In the genomic region with DNA sequence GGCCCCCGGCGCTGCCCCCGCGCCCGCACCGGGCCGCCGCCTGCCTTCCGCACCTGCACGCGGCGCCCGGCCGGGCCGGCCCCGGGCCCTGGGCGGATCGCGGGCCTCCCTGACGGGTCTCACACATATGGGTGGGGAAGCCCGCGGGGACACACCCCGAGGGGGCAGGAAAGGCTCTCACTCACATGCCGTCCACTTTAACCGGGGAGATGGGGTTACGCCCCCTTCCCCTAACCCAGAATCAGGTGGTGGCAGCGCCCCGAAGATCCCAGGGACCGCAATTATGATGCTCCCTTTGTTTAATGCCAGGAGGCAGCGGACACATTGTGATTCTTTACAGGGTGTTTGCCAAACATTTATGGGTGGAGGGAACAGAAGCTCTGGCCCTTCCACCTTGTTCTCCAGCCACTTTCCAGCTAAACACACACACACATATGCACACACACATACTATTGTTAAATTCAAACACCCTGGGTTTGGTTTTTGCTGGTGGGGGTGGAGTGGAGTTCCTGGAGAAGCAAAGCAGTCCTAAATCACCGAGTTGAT, we compare ENCODE assay signal across 8 cellular contexts. TPM values are rescaled to one million over a fixed set of nuclear protein-coding genes. Genes with fewer than 3 reads are reported as not detected.
A peak's percentile ranks its signal among the peaks of the same experiment; 100 is the strongest.
DNase-seq lines count a peak whose midpoint lies in the region; ATAC-seq and TF ChIP-seq lines count a peak whose summit lies in the region.

No MANE protein-coding gene starts in this region.

- H3K4me2 ChIP-seq in KMS-11 = peak overlapping the region; percentile 47

- peak overlapping the region; percentile 74; the same call in 1 of the 2 replicates for H3K9ac ChIP-seq in KMS-11

- H3K4me1 Mint-ChIP-seq in CD4-positive, CD25-positive, alpha-beta regulatory T cell = peaks cover 27 to 62% (median 46%) of the 10 kb centered on the region in 4 donors
- H3K4me1 Mint-ChIP-seq in nephron progenitor cell = peaks cover 16% of the 10 kb centered on the region

- peak overlapping the region; percentile 84 to 95 (median 91) for H3K27ac Mint-ChIP-seq in CD4-positive, CD25-positive, alpha-beta regulatory T cell
- H3K27ac Mint-ChIP-seq in nephron progenitor cell = no peak overlapping the region

- no peaks in the 10 kb centered on the region for H4K20me1 ChIP-seq in KMS-11 (ENCODE audit: insufficient read depth)

- H3K36me3 ChIP-seq in CD4-positive, CD25-positive, alpha-beta regulatory T cell (ENCODE audit: control insufficient read depth, insufficient read depth, low read length) = no peaks in the 10 kb centered on the region
- no peaks in the 10 kb centered on the region for H3K36me3 ChIP-seq in KMS-11 (ENCODE audit: insufficient read depth)

- ATAC-seq in CD4-positive, CD25-positive, alpha-beta regulatory T cell (ENCODE audit: low read depth in 2 of 2) = no peak
- ATAC-seq in HG03280 (IDR thresholded peaks at IDR 0.05; ENCODE audit: unreplicated experiment) (no peak), GM18873 (IDR thresholded peaks at IDR 0.05; ENCODE audit: low FRiP score, unreplicated experiment) (no peak)

- H3K9me3 ChIP-seq in CD4-positive, CD25-positive, alpha-beta regulatory T cell (ENCODE audit: control insufficient read depth in 2 of 2, low read length in 2 of 2) = no peaks in the 10 kb centered on the region

- peaks cover 5% of the 10 kb centered on the region; the same call in 1 of the 2 replicates for H3K79me2 ChIP-seq in KMS-11 (ENCODE audit: insufficient read depth, low read depth)

- H2AFZ ChIP-seq in KMS-11 (ENCODE audit: low read depth) = peak overlapping the region; percentile 97

- H3K36me3 Mint-ChIP-seq in CD4-positive, CD25-positive, alpha-beta regulatory T cell = peaks cover 3% of the 10 kb centered on the region
- no peaks in the 10 kb centered on the region for H3K36me3 Mint-ChIP-seq in nephron progenitor cell (ENCODE audit: low read depth)

- no peaks in the 10 kb centered on the region for H3K27me3 Mint-ChIP-seq in CD4-positive, CD25-positive, alpha-beta regulatory T cell
- H3K27me3 Mint-ChIP-seq in nephron progenitor cell (ENCODE audit: low read depth, poor library complexity) = peaks cover 66% of the 10 kb centered on the region

- no peaks in the 10 kb centered on the region for H3K27me3 ChIP-seq in CD4-positive, CD25-positive, alpha-beta regulatory T cell (ENCODE audit: control insufficient read depth, insufficient read depth, low read length)
- H3K27me3 ChIP-seq in KMS-11 (ENCODE audit: insufficient read depth, low read depth) = no peaks in the 10 kb centered on the region

- peak overlapping the region; percentile 65 for H3K4me3 ChIP-seq in CD4-positive, CD25-positive, alpha-beta regulatory T cell (ENCODE audit: low read depth, low read length)
- H3K4me3 ChIP-seq in KMS-11 (IDR thresholded peaks at IDR 0.05; ENCODE audit: insufficient read depth, low read depth, low read length) = peak overlapping the region; percentile 66

- H3K4me3 Mint-ChIP-seq in CD4-positive, CD25-positive, alpha-beta regulatory T cell = peak overlapping the region; percentile 84 to 91 (median 90)
- H3K4me3 Mint-ChIP-seq in nephron progenitor cell = peak overlapping the region; percentile 82

- peak overlapping the region; percentile 71 for H3K27ac ChIP-seq in CD4-positive, CD25-positive, alpha-beta regulatory T cell (ENCODE audit: insufficient read depth, low read length, poor library complexity, severe bottlenecking)
- peak overlapping the region; percentile 47 for H3K27ac ChIP-seq in KMS-11
- peak overlapping the region; percentile 60 for H3K27ac ChIP-seq in cingulate gyrus (ENCODE audit: low read depth, low read length)

- H3K9me3 Mint-ChIP-seq in CD4-positive, CD25-positive, alpha-beta regulatory T cell = no peaks in the 10 kb centered on the region
- H3K9me3 Mint-ChIP-seq in nephron progenitor cell = no peaks in the 10 kb centered on the region

- no peak for TF ChIP-seq CTCF in KMS-11 (conservative IDR thresholded peaks at IDR 0.05; ENCODE audit: low read depth, low read length)
- no peak for TF ChIP-seq CTCF in nephron progenitor cell (IDR thresholded peaks at IDR 0.05)

- H3K4me1 ChIP-seq in CD4-positive, CD25-positive, alpha-beta regulatory T cell (ENCODE audit: control insufficient read depth, insufficient read depth, low read length, poor library complexity, severe bottlenecking) = peaks cover 39% of the 10 kb centered on the region
- peaks cover 35% of the 10 kb centered on the region for H3K4me1 ChIP-seq in KMS-11 (ENCODE audit: low read depth, poor library complexity, severe bottlenecking)

- DNase-seq in CD4-positive, CD25-positive, alpha-beta regulatory T cell = no peak
- DNase-seq in nephron progenitor cell (no peak), NCI-H446 treated with DMSO at 0.1 percent for 48 hours (lab: John Stamatoyannopoulos, UW) (no peak), GM19238 (ENCODE audit: insufficient read length, low spot score) (no peak)

RNA-seq across cellular contexts. Expression of a gene that starts 0.4 kb away (rescaled TPM):
- 301 TPM for total RNA-seq in CD4-positive, CD25-positive, alpha-beta regulatory T cell
- 100 to 1,000 TPM in 1 of 4 donors, 10 to 100 TPM in 3; 69.6 to 104 (median 82.8) TPM for polyA plus RNA-seq in CD4-positive, CD25-positive, alpha-beta regulatory T cell
